Comparison of ENCODE assay signal across 11 cellular contexts in genomic region chr5:81752644-81752963, GRCh38. TPM values are rescaled to one million over a fixed set of nuclear protein-coding genes. Genes with fewer than 3 reads are reported as not detected.
DNase-seq lines count a peak whose midpoint lies in the region; ATAC-seq and TF ChIP-seq lines count a peak whose summit lies in the region.
"Had no signal": no experiment of that assay in that cellular context is flagged by ENCODE, and none has a peak within 500 bp of the region (broad histone marks: within the 10 kb centered on the region; RNA-seq: fewer than 3 reads in every experiment).

No MANE protein-coding gene starts in this region.

- peaks cover 28% of the 10 kb centered on the region for H3K27me3 Mint-ChIP-seq in activated naive CD4-positive, alpha-beta T cell treated with anti-CD3 and anti-CD28 coated beads, Interleukin-2, amount 10 ng/mL, durations not matched to agents 7 days and 5 days

- H3K4me1 ChIP-seq in adipocyte (ENCODE audit: control insufficient read depth, insufficient read depth, low read length) (peaks cover 53% of the 10 kb centered on the region), mucosa of rectum (ENCODE audit: control insufficient read depth in 2 of 2, insufficient read depth in 2 of 2, low read length in 2 of 2) (peaks cover 3 to 6% of the 10 kb centered on the region in 2 donors), tibial nerve (peaks cover 6 to 66% (median 21%) of the 10 kb centered on the region in 4 donors)

- H3K27me3 ChIP-seq in adipocyte (replicated peaks; ENCODE audit: control insufficient read depth, insufficient read depth, low read length): no peaks in the 10 kb centered on the region
- peaks cover 0 to 4% of the 10 kb centered on the region in 2 donors for H3K27me3 ChIP-seq in mucosa of rectum (ENCODE audit: control insufficient read depth in 2 of 2, insufficient read depth in 2 of 2, low read length in 2 of 2)
- H3K27me3 ChIP-seq in tibial nerve: no peaks in the 10 kb centered on the region

- H3K27ac ChIP-seq in mucosa of rectum (ENCODE audit: low read depth in 2 of 2, low read length in 2 of 2) (peak overlapping the region; percentile 94 to 96), tibial nerve (peak overlapping the region; percentile 94 to 99 (median 98))

- WGBS in tibial nerve, 2 donors: 90% methylated on average over 5 of the region's 5 CpGs

- H3K4me3 ChIP-seq in adipocyte (ENCODE audit: low read length): no peak overlapping the region
- H3K4me3 ChIP-seq in mucosa of rectum (ENCODE audit: low read length in 2 of 2): no peak overlapping the region
- no peak overlapping the region for H3K4me3 ChIP-seq in tibial nerve

- H3K27ac Mint-ChIP-seq in activated naive CD4-positive, alpha-beta T cell treated with anti-CD3 and anti-CD28 coated beads, Interleukin-2, amount 10 ng/mL, durations not matched to agents 7 days and 5 days: peak overlapping the region; percentile 85

- no peaks in the 10 kb centered on the region for H3K9me3 Mint-ChIP-seq in activated naive CD4-positive, alpha-beta T cell treated with anti-CD3 and anti-CD28 coated beads, Interleukin-2, amount 10 ng/mL, durations not matched to agents 7 days and 5 days

- peaks cover 25% of the 10 kb centered on the region for H3K4me1 Mint-ChIP-seq in activated naive CD4-positive, alpha-beta T cell treated with anti-CD3 and anti-CD28 coated beads, Interleukin-2, amount 10 ng/mL, durations not matched to agents 7 days and 5 days

- no peaks in the 10 kb centered on the region for H3K9me3 ChIP-seq in adipocyte (ENCODE audit: control insufficient read depth, low read length)
- no peaks in the 10 kb centered on the region for H3K9me3 ChIP-seq in mucosa of rectum (ENCODE audit: control insufficient read depth in 2 of 2, low read length in 2 of 2)
- no peaks in the 10 kb centered on the region for H3K9me3 ChIP-seq in tibial nerve

- H3K9ac ChIP-seq in adipocyte (ENCODE audit: low read length) (peak overlapping the region; percentile 92), mucosa of rectum (ENCODE audit: low read depth in 1 of 2, low read length in 2 of 2) (no peak overlapping the region)

- peak overlapping the region; percentile 91 for H3K4me3 Mint-ChIP-seq in activated naive CD4-positive, alpha-beta T cell treated with anti-CD3 and anti-CD28 coated beads, Interleukin-2, amount 10 ng/mL, durations not matched to agents 7 days and 5 days

- no peak for TF ChIP-seq CTCF in tibial nerve (IDR thresholded peaks at IDR 0.05)

- H3K36me3 ChIP-seq in adipocyte (ENCODE audit: control insufficient read depth, insufficient read depth, low read length, severe bottlenecking) (no peaks in the 10 kb centered on the region), mucosa of rectum (ENCODE audit: control insufficient read depth in 2 of 2, insufficient read depth in 2 of 2, low read length in 2 of 2) (no peaks in the 10 kb centered on the region), tibial nerve (no peaks in the 10 kb centered on the region)

- H3K36me3 Mint-ChIP-seq in activated naive CD4-positive, alpha-beta T cell treated with anti-CD3 and anti-CD28 coated beads, Interleukin-2, amount 10 ng/mL, durations not matched to agents 7 days and 5 days: peaks cover 5% of the 10 kb centered on the region

- no peak for DNase-seq in activated naive CD4-positive, alpha-beta T cell treated with anti-CD3 and anti-CD28 coated beads, Interleukin-2, amount 10 ng/mL, durations not matched to agents 7 days and 5 days
- DNase-seq in activated naive CD4-positive, alpha-beta T cell treated with Interleukin-2 at 50 U/mL for 16 hours: no peak
- DNase-seq in adipocyte (ENCODE audit: low read depth) (no peak), tibial nerve (ENCODE audit: low spot score in 2 of 2) (no peak), superior temporal gyrus (ENCODE audit: extremely low spot score) (no peak)
- no peak for DNase-seq in stimulated activated CD4-positive, alpha-beta T cell treated with anti-CD3 and anti-CD28 coated beads, Interleukin-1b, Interleukin-23, amount 100 ng/mL, for 48 hours
- DNase-seq: DND-41; NCI-H146; NK-92 treated with Interleukin-12 subunit alpha and Interleukin-12 subunit beta, amount 100 ng/mL, for 24 hours had no signal

- TF ChIP-seq EP300 in tibial nerve (IDR thresholded peaks at IDR 0.05): no peak

- no peak for ATAC-seq in GM21737 (IDR thresholded peaks at IDR 0.05; ENCODE audit: unreplicated experiment)

- TF ChIP-seq POLR2A in tibial nerve (IDR thresholded peaks at IDR 0.05): no peak

- CTCF ChIA-PET in activated naive CD4-positive, alpha-beta T cell treated with anti-CD3 and anti-CD28 coated beads, Interleukin-2, amount 10 ng/mL, durations not matched to agents 7 days and 5 days (lab: Charles Lee): interaction anchor here (2.7 kb wide), 1 partner anchor 99 kb away, joined by 23 read pairs; no protein-coding TSS in a partner anchor

RNA-seq across cellular contexts. Expression of gene SSBP2, which starts 1.7 kb away (rescaled TPM):
- 10 to 100 TPM; 62.6 to 95.1 (median 77.5) TPM for total RNA-seq in tibial nerve
